9 cellular contexts compared by ENCODE assay signal in the genomic region with DNA sequence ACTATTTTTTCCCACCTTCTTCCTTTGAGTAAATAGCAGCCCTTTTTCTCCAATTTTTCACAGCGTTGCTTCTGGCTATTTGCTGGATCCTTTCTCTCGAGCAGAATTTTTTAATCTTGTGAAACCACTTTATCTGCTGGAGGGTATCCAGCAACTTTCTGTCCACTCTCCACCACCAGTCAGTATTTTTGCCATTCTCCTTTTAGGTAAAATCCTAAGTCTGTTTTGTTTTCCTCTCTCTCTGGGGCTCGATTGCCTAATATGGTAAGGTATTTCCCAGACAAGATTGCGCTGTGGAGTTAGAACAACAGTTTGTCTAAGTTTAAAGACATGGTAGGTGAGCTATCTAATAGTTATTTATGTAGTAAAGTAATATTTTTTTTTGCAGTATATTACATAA.
DNase-seq lines count a peak whose midpoint lies in the region; ATAC-seq, FAIRE-seq and TF ChIP-seq lines count a peak whose summit lies in the region.
"Had no signal": no experiment of that assay in that cellular context is flagged by ENCODE, and none has a peak within 500 bp of the region (broad histone marks: within the 10 kb centered on the region; RNA-seq: fewer than 3 reads in every experiment).

No MANE protein-coding gene starts in this region.

- WGBS in upper lobe of left lung, 2 donors, result 53 to 54% methylated on average over 4 of the region's 4 CpGs

- no peak for TF ChIP-seq EP300 in upper lobe of left lung (IDR thresholded peaks at IDR 0.05)

- no peak for TF ChIP-seq CTCF in upper lobe of left lung (IDR thresholded peaks at IDR 0.05)

- H3K9me3 ChIP-seq in muscle layer of colon (ENCODE audit: low read length), result no peaks in the 10 kb centered on the region
- no peaks in the 10 kb centered on the region for H3K9me3 ChIP-seq in upper lobe of left lung

- peak overlapping the region; percentile 57 for H3K9ac ChIP-seq in muscle layer of colon (ENCODE audit: low read length)

- H3K36me3 ChIP-seq in muscle layer of colon (ENCODE audit: insufficient read depth, low read length), result no peaks in the 10 kb centered on the region
- H3K36me3 ChIP-seq in upper lobe of left lung, result peaks cover 0 to 8% (median 5%) of the 10 kb centered on the region in 4 donors

- TF ChIP-seq POLR2A in upper lobe of left lung (IDR thresholded peaks at IDR 0.05) (no peak), GM12891 (IDR thresholded peaks at IDR 0.05; ENCODE audit: low read depth, low read length) (no peak)

- H3K4me1 ChIP-seq in muscle layer of colon (ENCODE audit: insufficient read depth, low read length), result peaks cover 24% of the 10 kb centered on the region
- no peaks in the 10 kb centered on the region for H3K4me1 ChIP-seq in upper lobe of left lung

- H3K27ac ChIP-seq in muscle layer of colon (ENCODE audit: low read depth, low read length) (peak overlapping the region; percentile 76), upper lobe of left lung (peak overlapping the region in 3 of 4 donors; percentile 24 to 65 (median 48))

- H3K27me3 ChIP-seq in muscle layer of colon (ENCODE audit: control insufficient read depth in 1 of 2, insufficient read depth in 2 of 2, low read length in 2 of 2), result no peaks in the 10 kb centered on the region
- no peaks in the 10 kb centered on the region for H3K27me3 ChIP-seq in upper lobe of left lung

- H3K4me3 ChIP-seq in muscle layer of colon (ENCODE audit: low read depth in 1 of 2, low read length in 2 of 2) (no peak overlapping the region), upper lobe of left lung (no peak overlapping the region)

- peak; percentile 76 for DNase-seq in RPMI7951 (ENCODE audit: low read depth)
- peak; percentile 75 for DNase-seq in fibroblast of peridontal ligament (ENCODE audit: extremely low read depth)
- DNase-seq in upper lobe of left lung, result no peak
- DNase-seq in GM12891 (ENCODE audit: insufficient read length, low spot score), result no peak
- DNase-seq in DMS79 (lab: John Stamatoyannopoulos, UW), result no peak
- DNase-seq in OCI-M1 (lab: John Stamatoyannopoulos, UW), result no peak
- DNase-seq: KBM-7 had no signal

- FAIRE-seq in GM12891 (lab: Jason Lieb, UNC), result no peak

- ATAC-seq in upper lobe of left lung (ENCODE audit: low FRiP score in 2 of 2) (peak; percentile 40 to 85), HG03159 (IDR thresholded peaks at IDR 0.05; ENCODE audit: unreplicated experiment) (no peak)

TF ChIP-seq in GM12891, 5 proteins besides CTCF, POLR2A, EP300 and RAD21:
- TF ChIP-seq POU2F2 (IDR thresholded peaks at IDR 0.05; ENCODE audit: low read depth, low read length) (no peak), POLR2AphosphoS5 (IDR thresholded peaks at IDR 0.05; ENCODE audit: low read depth, low read length) (no peak), SPI1 (IDR thresholded peaks at IDR 0.05; ENCODE audit: low read depth, low read length) (no peak), PAX5 (IDR thresholded peaks at IDR 0.05; ENCODE audit: insufficient read depth, low read length, severe bottlenecking) (no peak), TAF1 (IDR thresholded peaks at IDR 0.05; ENCODE audit: low read depth, low read length) (no peak)

Comparison
In these comparisons a context has a peak if more than half of its experiments do, and no peak if none do; other contexts are left out.
1. DNase-seq: peak in RPMI7951 (single experiment) and fibroblast of peridontal ligament (single experiment); none in upper lobe of left lung (0 of 2), GM12891 (single experiment), DMS79 (single experiment) and OCI-M1 (single experiment).